Comparison of ENCODE assay signal across 9 cellular contexts in the genomic region with DNA sequence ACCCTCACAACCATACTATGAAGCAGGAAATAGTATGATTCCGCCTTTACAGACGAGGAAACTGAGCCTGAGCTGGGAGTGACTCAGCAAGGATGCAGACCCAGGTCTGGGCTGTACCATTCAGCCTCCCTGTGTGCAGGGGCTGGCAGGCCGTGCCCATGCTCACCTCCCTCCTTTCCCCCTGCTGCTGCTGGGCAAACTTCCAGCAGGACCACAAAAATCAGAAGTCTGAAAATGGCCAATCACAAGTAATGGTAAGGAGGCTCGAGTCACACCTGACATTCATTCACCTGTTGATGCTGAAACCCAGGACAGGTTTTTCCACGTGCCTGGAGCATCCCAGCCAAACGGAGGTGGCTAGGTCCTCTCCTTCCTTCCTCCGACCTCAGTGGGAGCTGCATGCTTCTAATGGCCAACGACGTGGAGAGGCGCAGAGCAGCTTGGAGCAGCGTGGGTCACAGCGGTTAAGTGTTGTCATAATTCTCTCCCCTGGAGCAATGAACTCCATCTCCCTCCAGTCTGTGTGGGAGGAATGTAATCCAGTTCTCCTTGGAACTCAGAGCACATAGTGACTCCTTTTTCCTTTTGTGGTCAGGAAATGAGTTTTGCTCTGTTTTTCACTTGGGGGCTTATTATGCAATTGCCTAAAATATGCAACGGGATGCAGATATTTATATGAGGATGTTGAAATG.
DNase-seq lines count a peak whose midpoint lies in the region; ATAC-seq and TF ChIP-seq lines count a peak whose summit lies in the region.
"Had no signal": no experiment of that assay in that cellular context is flagged by ENCODE, and none has a peak within 500 bp of the region (broad histone marks: within the 10 kb centered on the region; RNA-seq: fewer than 3 reads in every experiment).

No MANE protein-coding gene starts in this region.

- H3K4me2 ChIP-seq in fibroblast of lung (ENCODE audit: extremely low read depth, insufficient read depth, low read length), result no peak overlapping the region

- H3K9ac ChIP-seq in fibroblast of lung (ENCODE audit: insufficient read depth, low read length), result no peak overlapping the region

- peaks cover 5% of the 10 kb centered on the region for H3K4me1 ChIP-seq in fibroblast of lung (ENCODE audit: control insufficient read depth, extremely low read depth, insufficient read depth, low read length)

- H3K4me3 ChIP-seq in fibroblast of lung (replicated peaks in 1 of 4; ENCODE audit: control extremely low read depth in 1 of 4, insufficient read depth in 1 of 4, low read depth in 3 of 4, low read length in 4 of 4), result no peak overlapping the region

- POLR2A ChIA-PET in RWPE1 (lab: Yijun Ruan, JAX; ENCODE audit: low non-redundant PET), result no interaction called here

- no peaks in the 10 kb centered on the region for H3K36me3 ChIP-seq in fibroblast of lung (ENCODE audit: control insufficient read depth, insufficient read depth, low read length)

- no peak for ATAC-seq in HG03432 (IDR thresholded peaks at IDR 0.05; ENCODE audit: unreplicated experiment)

- no peaks in the 10 kb centered on the region for H3K9me3 ChIP-seq in fibroblast of lung (ENCODE audit: control insufficient read depth, insufficient read depth, low read depth, low read length)

- DNase-seq in GM04504 (ENCODE audit: low read depth) (peak; percentile 72), RWPE1 (ENCODE audit: low spot score) (peak; percentile 5), fibroblast of lung (ENCODE audit: low read depth in 2 of 2) (peak; percentile 71 to 89), renal cortical epithelial cell (ENCODE audit: low read depth) (peak; percentile 69), NCI-H1105 treated with DMSO at 0.1 percent for 48 hours (lab: John Stamatoyannopoulos, UW) (no peak), DMS53 treated with DMSO at 0.1 percent for 48 hours (lab: John Stamatoyannopoulos, UW; ENCODE audit: unreplicated experiment) (no peak), NCI-H2196 treated with DMSO at 0.1 percent for 48 hours (lab: John Stamatoyannopoulos, UW; ENCODE audit: unreplicated experiment) (no peak)
- DNase-seq: hippocampal formation had no signal

- H3K27ac ChIP-seq in RWPE1 (no peak overlapping the region), fibroblast of lung (ENCODE audit: insufficient read depth, low read length) (no peak overlapping the region)

- H2AFZ ChIP-seq in fibroblast of lung (ENCODE audit: low read length), result no peak overlapping the region

- TF ChIP-seq CTCF in RWPE1 (conservative IDR thresholded peaks at IDR 0.05; ENCODE audit: low read depth) (no peak), fibroblast of lung (conservative IDR thresholded peaks at IDR 0.05 in 1 of 2, IDR thresholded peaks at IDR 0.05 in 1 of 2; ENCODE audit: low read depth in 1 of 2, low read length in 2 of 2) (no peak)

- CTCF ChIA-PET in RWPE1 (lab: Yijun Ruan, JAX), result no interaction called here

- H3K27me3 ChIP-seq in fibroblast of lung (ENCODE audit: control insufficient read depth, insufficient read depth, low read length), result peaks cover 4% of the 10 kb centered on the region

- H3K79me2 ChIP-seq in fibroblast of lung (ENCODE audit: control insufficient read depth, insufficient read depth, low read length), result no peaks in the 10 kb centered on the region

- no peaks in the 10 kb centered on the region for H4K20me1 ChIP-seq in fibroblast of lung (ENCODE audit: control insufficient read depth, extremely low read depth, insufficient read depth, low read length)

Comparison
In these comparisons a context has a peak if more than half of its experiments do, and no peak if none do; other contexts are left out.
1. DNase-seq: peak in GM04504 (single experiment), RWPE1 (single experiment), fibroblast of lung (2 of 2) and renal cortical epithelial cell (single experiment); none in NCI-H1105 treated with DMSO at 0.1 percent for 48 hours (single experiment), DMS53 treated with DMSO at 0.1 percent for 48 hours (single experiment) and NCI-H2196 treated with DMSO at 0.1 percent for 48 hours (single experiment).